In the genomic region with DNA sequence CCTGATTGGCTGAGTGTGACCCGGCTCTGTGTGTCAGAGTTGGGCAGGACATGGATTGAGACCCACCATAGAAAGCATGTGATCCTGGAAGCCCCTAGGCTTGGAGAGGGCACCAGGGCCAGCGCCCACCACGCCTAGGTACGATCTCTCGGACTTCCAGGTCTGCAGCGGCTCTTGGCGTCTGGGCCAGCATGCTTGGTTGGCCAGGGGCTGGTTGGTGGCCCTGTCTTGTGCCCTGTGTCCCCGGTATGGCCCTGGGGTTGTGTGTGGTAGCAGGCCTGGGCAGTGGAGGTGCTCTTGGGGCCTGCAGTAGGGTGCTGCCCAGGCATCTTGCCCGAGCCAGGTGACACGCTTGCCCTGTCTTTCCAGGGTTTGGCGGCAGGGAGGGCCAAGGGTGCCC, we compare ENCODE assay signal across 3 cellular contexts.
"Had no signal": no experiment of that assay in that cellular context is flagged by ENCODE, and none has a peak within 500 bp of the region (broad histone marks: within the 10 kb centered on the region; RNA-seq: fewer than 3 reads in every experiment).

No MANE protein-coding gene starts in this region.

- DNase-seq: GDM1, GF-D8 had no signal

- H3K4me3 ChIP-seq: GM12878 had no signal

- ATAC-seq: GM12878 had no signal
